ENCODE assay signal across 10 cellular contexts in the genomic region with DNA sequence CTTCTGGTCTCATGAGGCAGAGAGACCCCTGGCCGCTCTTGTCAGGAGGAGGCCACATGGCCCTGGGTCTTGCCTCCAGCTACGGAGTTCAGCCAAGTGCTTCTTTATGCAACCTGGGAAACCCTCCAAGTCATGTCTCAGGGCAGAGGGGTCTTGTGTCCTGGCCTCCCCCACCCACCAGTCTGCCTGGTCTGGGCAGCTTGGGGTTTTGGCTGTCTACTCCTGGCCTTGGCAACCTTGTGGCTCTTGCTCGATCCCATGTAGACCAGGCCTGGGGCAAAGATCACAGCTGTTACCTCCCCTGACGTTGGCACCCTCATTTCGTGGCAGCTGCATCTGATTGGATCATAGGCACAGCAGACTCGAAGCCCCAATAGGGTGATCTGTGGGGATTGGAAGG. TPM values are rescaled to one million over a fixed set of nuclear protein-coding genes. Genes with fewer than 3 reads are reported as not detected.
DNase-seq lines count a peak whose midpoint lies in the region; ATAC-seq and TF ChIP-seq lines count a peak whose summit lies in the region.
"Had no signal": no experiment of that assay in that cellular context is flagged by ENCODE, and none has a peak within 500 bp of the region (broad histone marks: within the 10 kb centered on the region; RNA-seq: fewer than 3 reads in every experiment).

No MANE protein-coding gene starts in this region.

- H3K9me3 ChIP-seq in SU-DHL-6 (ENCODE audit: insufficient read depth, low read length) (no peaks in the 10 kb centered on the region), stomach (no peaks in the 10 kb centered on the region), MM.1S (replicated peaks; ENCODE audit: insufficient read depth, low read length) (no peaks in the 10 kb centered on the region)

- H3K36me3 ChIP-seq in SU-DHL-6 (ENCODE audit: low read length) (peaks cover 4% of the 10 kb centered on the region; the same call in 1 of the 2 replicates), stomach (peaks cover 16 to 73% (median 66%) of the 10 kb centered on the region in 4 donors), MM.1S (replicated peaks; ENCODE audit: insufficient read depth, low read length) (no peaks in the 10 kb centered on the region)

- TF ChIP-seq POLR2A in stomach (IDR thresholded peaks at IDR 0.05), result no peak

- H3K27ac ChIP-seq in SU-DHL-6 (ENCODE audit: low read depth, low read length), result peak overlapping the region; percentile 83
- H3K27ac ChIP-seq in stomach, result peak overlapping the region; percentile 44 to 87 (median 76)
- H3K27ac ChIP-seq in MM.1S (ENCODE audit: low read length), result no peak overlapping the region

- 53 to 59% (median 55%) methylated on average over 6 of the region's 6 CpGs for WGBS in stomach, 5 donors

- no peak for ATAC-seq in activated CD4-positive, alpha-beta T cell treated with anti-CD3 and anti-CD28 coated beads for 36 hours
- ATAC-seq in left ventricle myocardium superior, result peak; percentile 3

- H3K79me2 ChIP-seq in SU-DHL-6 (ENCODE audit: insufficient read depth, low read length) (no peaks in the 10 kb centered on the region; the same call in 1 of the 2 replicates), MM.1S (ENCODE audit: low read length) (no peaks in the 10 kb centered on the region)

- peaks cover 9% of the 10 kb centered on the region; the same call in 1 of the 2 replicates for H3F3A ChIP-seq in SU-DHL-6 (ENCODE audit: insufficient read depth)
- no peaks in the 10 kb centered on the region for H3F3A ChIP-seq in MM.1S (ENCODE audit: insufficient read depth, low read length)

- TF ChIP-seq CTCF in SU-DHL-6 (IDR thresholded peaks at IDR 0.05; ENCODE audit: insufficient read depth, low read length, poor library complexity, severe bottlenecking) (no peak), stomach (IDR thresholded peaks at IDR 0.05) (no peak), MM.1S (IDR thresholded peaks at IDR 0.05; ENCODE audit: low read length) (no peak)

- H3K4me1 Mint-ChIP-seq in activated CD4-positive, alpha-beta T cell treated with anti-CD3 and anti-CD28 coated beads for 36 hours, result peaks cover 58% of the 10 kb centered on the region

- CTCF ChIA-PET in activated CD4-positive, alpha-beta T cell treated with anti-CD3 and anti-CD28 coated beads for 36 hours (lab: Charles Lee), result interaction anchor here (0.6 to 3.3 kb wide), 8 partner anchors 8 to 182 kb away, joined by 3 to 16 read pairs (median 4); partner anchors contain the start of genes CDKN2AIPNL, JADE2 and UBE2B

- H2AFZ ChIP-seq in SU-DHL-6 (ENCODE audit: low read depth, low read length, severe bottlenecking), result no peak overlapping the region
- H2AFZ ChIP-seq in MM.1S (ENCODE audit: low read length), result no peak overlapping the region

- H3K4me1 ChIP-seq in stomach, result peaks cover 54 to 75% (median 69%) of the 10 kb centered on the region in 4 donors
- H3K4me1 ChIP-seq in MM.1S (ENCODE audit: low read length), result no peaks in the 10 kb centered on the region

- H3K27me3 Mint-ChIP-seq in activated CD4-positive, alpha-beta T cell treated with anti-CD3 and anti-CD28 coated beads for 36 hours, result no peaks in the 10 kb centered on the region

- H4K20me1 ChIP-seq in SU-DHL-6 (ENCODE audit: low read depth, low read length) (no peaks in the 10 kb centered on the region), MM.1S (ENCODE audit: insufficient read depth, low read length) (no peaks in the 10 kb centered on the region)

- H3K4me2 ChIP-seq in SU-DHL-6 (ENCODE audit: low read depth, low read length, poor library complexity, severe bottlenecking), result peak overlapping the region; percentile 35
- H3K4me2 ChIP-seq in MM.1S (ENCODE audit: low read depth, low read length), result no peak overlapping the region

- peak overlapping the region; percentile 99 for H3K27ac Mint-ChIP-seq in activated CD4-positive, alpha-beta T cell treated with anti-CD3 and anti-CD28 coated beads for 36 hours
- H3K27ac Mint-ChIP-seq: nephron had no signal

- no peak for TF ChIP-seq EP300 in stomach (IDR thresholded peaks at IDR 0.05)

- no peaks in the 10 kb centered on the region for H3K9me2 ChIP-seq in SU-DHL-6 (replicated peaks; ENCODE audit: insufficient read depth, low read length)
- H3K9me2 ChIP-seq in MM.1S (replicated peaks; ENCODE audit: insufficient read depth, low read length), result no peaks in the 10 kb centered on the region

- intact Hi-C loops in activated CD4-positive, alpha-beta T cell treated with anti-CD3 and anti-CD28 coated beads for 36 hours (cut with DNase I, micrococcal nuclease), result loop anchor here in 1 of 2 experiments (1.0 kb wide), 1 partner anchor 27 kb away; no protein-coding TSS in a partner anchor
- intact Hi-C loops in left ventricle myocardium superior (cut with micrococcal nuclease) (no loop called here), stomach (cut with DNase I; ENCODE audit: low total_unique reads) (no loop called here)

- H3K9ac ChIP-seq in SU-DHL-6 (ENCODE audit: low read length) (peak overlapping the region; percentile 29; the same call in 1 of the 2 replicates), MM.1S (ENCODE audit: low read length) (no peak overlapping the region)

- H3K36me3 Mint-ChIP-seq in activated CD4-positive, alpha-beta T cell treated with anti-CD3 and anti-CD28 coated beads for 36 hours (ENCODE audit: low read depth), result peaks cover 46% of the 10 kb centered on the region

- no peak overlapping the region for H3K4me3 ChIP-seq in SU-DHL-6 (ENCODE audit: insufficient read depth, low read length, poor library complexity, severe bottlenecking)
- H3K4me3 ChIP-seq in stomach, result no peak overlapping the region
- H3K4me3 ChIP-seq in MM.1S (ENCODE audit: low read length), result no peak overlapping the region

- H3K4me3 Mint-ChIP-seq in activated CD4-positive, alpha-beta T cell treated with anti-CD3 and anti-CD28 coated beads for 36 hours, result no peak overlapping the region
- H3K4me3 Mint-ChIP-seq: nephron had no signal

- POLR2A ChIA-PET in activated CD4-positive, alpha-beta T cell treated with anti-CD3 and anti-CD28 coated beads for 36 hours (lab: Charles Lee), result interaction anchor here (1.2 kb wide), 1 partner anchor 117 kb away, joined by 3 read pairs; no protein-coding TSS in a partner anchor

- H3K9me3 Mint-ChIP-seq in activated CD4-positive, alpha-beta T cell treated with anti-CD3 and anti-CD28 coated beads for 36 hours (ENCODE audit: low read depth), result no peaks in the 10 kb centered on the region
- H3K9me3 Mint-ChIP-seq: activated T-cell treated with anti-CD3 and anti-CD28 coated beads, Interleukin-2, amount 50 U/mL, for 72 hours; nephron had no signal

- H3K27me3 ChIP-seq in SU-DHL-6 (ENCODE audit: low read length) (no peaks in the 10 kb centered on the region), stomach (no peaks in the 10 kb centered on the region), MM.1S (replicated peaks; ENCODE audit: insufficient read depth, low read length) (no peaks in the 10 kb centered on the region)

- DNase-seq in activated CD4-positive, alpha-beta T cell treated with anti-CD3 and anti-CD28 coated beads for 36 hours, result no peak
- DNase-seq in activated CD4-positive, alpha-beta T cell treated with anti-CD3 and anti-CD28 coated beads, Interleukin-2, amount 50 U/mL, for 4 hours, result no peak
- DNase-seq in left ventricle myocardium superior (no peak), stomach (no peak), activated gamma-delta T cell (lab: John Stamatoyannopoulos, UW) (no peak), MM.1S (no peak)
- DNase-seq in stimulated activated naive CD4-positive, alpha-beta T cell treated with Interleukin-2 at 50 U/mL for 16 hours (lab: John Stamatoyannopoulos, UW), result no peak

RNA-seq across cellular contexts. Expression of gene JADE2, which starts 28.3 kb away (rescaled TPM):
- 10 to 100 TPM; 58.1 to 68.0 TPM for total RNA-seq in activated CD4-positive, alpha-beta T cell treated with anti-CD3 and anti-CD28 coated beads for 36 hours
- total RNA-seq in left ventricle myocardium superior (28.7 TPM), stomach (100 to 1,000 TPM in 1 of 5 donors, 10 to 100 TPM in 4; 16.7 to 109 (median 47.3) TPM)
- polyA plus RNA-seq in stomach, result 10 to 100 TPM in 1 of 3 donors, 1 to 10 TPM in 2; 6.2 to 13.0 (median 6.6) TPM
